ENCODE assay signal across 9 cellular contexts in the genomic region with DNA sequence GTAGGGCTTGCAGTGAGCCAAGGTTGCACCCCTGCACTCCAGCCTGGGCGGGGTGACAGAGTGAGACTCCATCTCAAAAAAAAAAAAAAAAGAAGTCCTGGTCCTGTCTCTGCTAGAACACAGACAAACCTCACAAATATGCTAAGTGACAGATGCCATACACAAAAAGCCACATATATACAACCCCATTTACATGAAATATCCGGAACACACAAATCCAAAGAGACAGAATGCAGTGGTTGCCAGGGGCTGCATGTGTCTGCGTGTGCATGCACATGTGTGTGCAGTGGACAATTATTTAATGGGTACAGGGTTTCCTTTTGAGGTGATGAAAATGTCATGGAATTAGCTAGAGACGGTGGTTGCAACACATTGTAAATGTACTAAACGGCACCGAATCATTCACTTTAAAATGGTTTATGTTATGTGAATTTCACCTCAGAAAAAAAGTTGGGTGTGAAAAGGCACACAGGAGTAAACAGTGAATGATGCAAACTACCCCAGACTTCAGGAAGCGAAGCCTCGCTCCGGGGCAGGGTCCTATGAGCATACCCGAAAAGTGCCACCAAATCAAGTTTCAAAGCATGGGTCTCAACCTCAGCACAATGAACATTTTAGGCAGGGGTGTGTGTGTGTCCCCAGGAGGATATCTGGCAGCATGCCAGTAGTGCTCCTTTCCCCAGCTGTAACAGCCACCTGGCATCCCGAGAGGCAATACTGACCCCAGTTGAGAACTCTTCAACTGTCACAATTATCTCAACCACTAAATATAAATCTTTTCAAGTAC. TPM values are rescaled to one million over a fixed set of nuclear protein-coding genes. Genes with fewer than 3 reads are reported as not detected.
DNase-seq lines count a peak whose midpoint lies in the region; ATAC-seq lines count a peak whose summit lies in the region.
"Had no signal": no experiment of that assay in that cellular context is flagged by ENCODE, and none has a peak within 500 bp of the region (broad histone marks: within the 10 kb centered on the region; RNA-seq: fewer than 3 reads in every experiment).

No MANE protein-coding gene starts in this region.

- DNase-seq in DMS79 (lab: John Stamatoyannopoulos, UW) (peak; percentile 85), RPMI8226 (peak; percentile 98), mesenteric fat pad (ENCODE audit: low spot score) (peak; percentile 57), occipital lobe (lab: John Stamatoyannopoulos, UW) (no peak), 8988T (no peak)
- no peak for DNase-seq in activated CD8-positive, alpha-beta memory T cell treated with anti-CD3 and anti-CD28 coated beads for 24 hours
- DNase-seq: caudate nucleus had no signal

- ATAC-seq in HG03108 (IDR thresholded peaks at IDR 0.05; ENCODE audit: unreplicated experiment) (peak; percentile 59), HG03520 (IDR thresholded peaks at IDR 0.05; ENCODE audit: unreplicated experiment) (no peak)

RNA-seq across cellular contexts. Expression of a gene that starts 48.3 kb away (rescaled TPM):
- total RNA-seq in mesenteric fat pad (318 TPM), occipital lobe (144 TPM)

Comparison
In these comparisons a context has a peak if more than half of its experiments do, and no peak if none do; other contexts are left out.
1. DNase-seq: peak in DMS79 (single experiment), RPMI8226 (single experiment) and mesenteric fat pad (single experiment); none in occipital lobe (single experiment), 8988T (single experiment) and activated CD8-positive, alpha-beta memory T cell treated with anti-CD3 and anti-CD28 coated beads for 24 hours (single experiment).